ENCODE assay signal across 9 cellular contexts in the genomic region with DNA sequence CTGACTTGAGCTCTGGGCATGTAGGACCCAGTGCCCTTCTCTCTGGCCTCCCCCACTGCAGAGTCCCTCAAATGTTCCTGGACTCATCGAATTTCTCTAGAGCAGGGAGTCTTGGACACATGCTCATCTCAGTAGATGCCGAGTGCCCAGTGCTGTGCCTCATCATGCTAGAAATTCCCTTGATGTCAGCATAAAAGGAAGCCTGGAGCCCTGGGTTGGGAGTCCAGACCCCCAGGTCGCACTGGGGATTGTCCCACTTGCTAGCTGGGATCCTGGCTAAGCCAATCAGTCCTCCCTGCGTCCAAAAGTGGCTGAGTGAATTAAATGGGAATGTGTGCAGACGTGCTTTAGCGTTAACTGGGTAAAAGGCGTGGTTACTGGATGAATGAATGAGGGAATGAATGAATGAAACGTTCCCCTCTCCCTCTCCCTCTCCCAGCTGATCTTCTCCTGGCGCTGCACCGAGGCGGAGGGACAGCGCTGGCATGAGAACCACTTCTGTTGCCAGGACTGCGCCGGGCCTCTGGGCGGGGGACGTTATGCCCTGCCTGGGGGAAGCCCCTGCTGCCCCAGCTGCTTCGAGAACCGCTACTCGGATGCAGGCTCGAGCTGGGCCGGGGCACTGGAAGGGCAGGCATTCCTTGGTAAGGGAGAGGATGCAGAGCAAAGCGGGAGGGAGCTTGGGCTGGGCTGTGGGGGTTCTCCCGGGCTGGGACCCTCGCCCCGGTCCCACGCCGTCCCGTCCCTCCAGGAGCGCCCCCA. TPM values are rescaled to one million over a fixed set of nuclear protein-coding genes. Genes with fewer than 3 reads are reported as not detected.
DNase-seq lines count a peak whose midpoint lies in the region; TF ChIP-seq lines count a peak whose summit lies in the region.
"Had no signal": no experiment of that assay in that cellular context is flagged by ENCODE, and none has a peak within 500 bp of the region (broad histone marks: within the 10 kb centered on the region; RNA-seq: fewer than 3 reads in every experiment).

No MANE protein-coding gene starts in this region.

- H3K36me3 ChIP-seq in iPS DF 6.9 (ENCODE audit: control insufficient read depth, insufficient read depth, low read length) (peaks cover 4% of the 10 kb centered on the region; the same call in 1 of the 2 replicates), spleen (peaks cover 0 to 44% (median 19%) of the 10 kb centered on the region in 6 donors)

- H3K9me3 Mint-ChIP-seq in CD14-positive monocyte = no peaks in the 10 kb centered on the region
- H3K9me3 Mint-ChIP-seq in HFFc6 = no peaks in the 10 kb centered on the region

- H3K4me1 ChIP-seq in iPS DF 6.9 (ENCODE audit: control insufficient read depth, insufficient read depth, low read length) (peaks cover 4% of the 10 kb centered on the region), spleen (peaks cover 26 to 85% (median 59%) of the 10 kb centered on the region in 6 donors)

- TF ChIP-seq POLR2A in spleen (IDR thresholded peaks at IDR 0.05) = no peak

- peak overlapping the region; percentile 89; the same call in 1 of the 2 replicates for H3K4me3 ChIP-seq in iPS DF 6.9 (ENCODE audit: low read length)
- peak overlapping the region; percentile 79 to 93 (median 90) for H3K4me3 ChIP-seq in spleen

- intact Hi-C loops in CD14-positive monocyte (cut with micrococcal nuclease) (loop anchor here (2.0 to 10.0 kb wide), 8 partner anchors 51 to 429 kb away; partner anchors contain the start of genes BYSL (in 2 of the 2), MED20 (in 2 of the 2), TAF8 (in 2 of the 2) and USP49 (in 2 of the 2)), spleen (cut with DNase I; ENCODE audit: low total_unique reads) (no loop called here), posterior vena cava (cut with DNase I) (loop anchor here in 1 of 2 donors (10.0 kb wide), 1 partner anchor 149 kb away; no protein-coding TSS in a partner anchor)

- no CpG with 5 or more reads among the region's 29 CpGs for WGBS in iPS DF 6.9 (ENCODE audit: insufficient coverage, insufficient read length)
- 27 to 43% (median 32%) methylated on average over 22 to 29 of the region's 29 CpGs for WGBS in spleen, 5 donors

- H3K9me3 ChIP-seq in iPS DF 6.9 (ENCODE audit: control insufficient read depth, insufficient read depth, low read length) = no peaks in the 10 kb centered on the region
- no peaks in the 10 kb centered on the region for H3K9me3 ChIP-seq in spleen

- H3K27ac Mint-ChIP-seq in CD14-positive monocyte (peak overlapping the region in 2 of 7 donors; percentile 16 to 78), HFFc6 (no peak overlapping the region; the same call in 1 of the 2 replicates)

- H3K4me3 Mint-ChIP-seq in CD14-positive monocyte (peak overlapping the region; percentile 88 to 94), HFFc6 (peak overlapping the region; percentile 99)

- TF ChIP-seq CTCF in CD14-positive monocyte (IDR thresholded peaks at IDR 0.05) (no peak), HFFc6 (IDR thresholded peaks at IDR 0.05) (no peak), spleen (IDR thresholded peaks at IDR 0.05 in 8 of 11, conservative IDR thresholded peaks at IDR 0.05 in 3 of 11) (no peak)

- H3K27me3 ChIP-seq in iPS DF 6.9 (ENCODE audit: control insufficient read depth, insufficient read depth, low read length) = peaks cover 5% of the 10 kb centered on the region; the same call in 1 of the 2 replicates
- peaks cover 0 to 4% (median 0%) of the 10 kb centered on the region in 7 donors for H3K27me3 ChIP-seq in spleen (replicated peaks in 1 of 7)

- H3K4me1 Mint-ChIP-seq in CD14-positive monocyte (peaks cover 43% of the 10 kb centered on the region), HFFc6 (ENCODE audit: low read depth) (peaks cover 26% of the 10 kb centered on the region)

- H3K36me3 Mint-ChIP-seq in CD14-positive monocyte (peaks cover 16 to 19% of the 10 kb centered on the region in 2 donors), HFFc6 (ENCODE audit: low read depth) (peaks cover 21% of the 10 kb centered on the region)

- H3K27me3 Mint-ChIP-seq in CD14-positive monocyte (ENCODE audit: low read depth in 3 of 3) (peaks cover 3 to 12% (median 7%) of the 10 kb centered on the region in 3 donors), HFFc6 (ENCODE audit: insufficient read depth) (peaks cover 6% of the 10 kb centered on the region)

- H3K27ac ChIP-seq in angular gyrus (ENCODE audit: low read depth, low read length) (peak overlapping the region; percentile 94), iPS DF 6.9 (ENCODE audit: low read length) (no peak overlapping the region), spleen (peak overlapping the region in 7 of 8 donors; percentile 89 to 98 (median 94))

- DNase-seq in CD14-positive monocyte (ENCODE audit: low spot score) (no peak), HFFc6 (no peak), iPS DF 6.9 (ENCODE audit: low read depth, low spot score) (no peak), spleen (no peak), posterior vena cava (ENCODE audit: low spot score) (no peak), SHP77 treated with DMSO at 0.1 percent for 48 hours (lab: John Stamatoyannopoulos, UW) (no peak), NCI-H774 (lab: John Stamatoyannopoulos, UW) (no peak)

RNA-seq across cellular contexts. Expression of gene TOMM6, which starts 1.6 kb away (rescaled TPM):
- polyA plus RNA-seq in CD14-positive monocyte (100 to 1,000 TPM; 343 to 382 TPM), spleen (100 to 1,000 TPM; 376 to 439 (median 430) TPM)
- total RNA-seq in HFFc6 (2021; fragmentation: NEBNext Ultra II Directional; extraction: Animal tissue kit (Norgen Biotek cat#: 25700)) = 100 to 1,000 TPM; 216 to 234 (median 228) TPM
- total RNA-seq in spleen (100 to 1,000 TPM; 110 to 152 (median 135) TPM), posterior vena cava (100 to 1,000 TPM in 1 of 2 donors, 10 to 100 TPM in 1; 84.2 to 101 TPM)

RNA-seq across cellular contexts. Expression of gene PRICKLE4, which starts 5.3 kb away (rescaled TPM):
- polyA plus RNA-seq in CD14-positive monocyte = not detected
- total RNA-seq in HFFc6 (2021; fragmentation: NEBNext Ultra II Directional; extraction: Animal tissue kit (Norgen Biotek cat#: 25700)) = under 1 TPM in 3 of 6 experiments, not detected in 3; 0.30 to 0.68 (median 0.31) TPM
- 10 to 100 TPM in 5 of 7 donors, 1 to 10 TPM in 2; 5.4 to 32.8 (median 14.2) TPM for total RNA-seq in spleen
- 1 to 10 TPM in 1 of 3 donors, under 1 TPM in 2; 0.41 to 5.3 (median 0.61) TPM for polyA plus RNA-seq in spleen
- 1 to 10 TPM; 1.4 to 5.8 TPM for total RNA-seq in posterior vena cava

RNA-seq across cellular contexts. Expression of gene FRS3, which starts 6.2 kb away (rescaled TPM):
- 1 to 10 TPM; 1.3 to 2.6 TPM for polyA plus RNA-seq in CD14-positive monocyte
- total RNA-seq in HFFc6 (2021; fragmentation: NEBNext Ultra II Directional; extraction: Animal tissue kit (Norgen Biotek cat#: 25700)) = 1 to 10 TPM; 2.5 to 3.4 (median 2.9) TPM
- 1 to 10 TPM; 3.7 to 7.3 (median 6.3) TPM for total RNA-seq in spleen
- 1 to 10 TPM; 2.6 to 6.2 (median 4.8) TPM for polyA plus RNA-seq in spleen
- 1 to 10 TPM; 4.0 to 4.2 TPM for total RNA-seq in posterior vena cava

RNA-seq across cellular contexts. Expression of gene PGC, which starts 38.7 kb away (rescaled TPM):
- polyA plus RNA-seq in CD14-positive monocyte = not detected
- total RNA-seq in HFFc6 (2021; fragmentation: NEBNext Ultra II Directional; extraction: Animal tissue kit (Norgen Biotek cat#: 25700)) = not detected
- not detected for total RNA-seq in spleen
- polyA plus RNA-seq in spleen = under 1 TPM; 0.26 to 0.74 (median 0.48) TPM
- not detected for total RNA-seq in posterior vena cava
- total RNA-seq: NCI-H460 had no signal

RNA-seq across cellular contexts. Expression of gene TFEB, which starts 50.5 kb away (rescaled TPM):
- 10 to 100 TPM; 42.6 to 60.0 TPM for polyA plus RNA-seq in CD14-positive monocyte
- 10 to 100 TPM in 4 of 6 experiments, 1 to 10 TPM in 2; 8.7 to 14.2 (median 11.0) TPM for total RNA-seq in HFFc6 (2021; fragmentation: NEBNext Ultra II Directional; extraction: Animal tissue kit (Norgen Biotek cat#: 25700))
- 10 to 100 TPM; 55.9 to 80.8 (median 75.3) TPM for total RNA-seq in spleen
- 100 to 1,000 TPM in 1 of 3 donors, 10 to 100 TPM in 2; 83.5 to 150 (median 97.4) TPM for polyA plus RNA-seq in spleen
- total RNA-seq in posterior vena cava = 10 to 100 TPM; 15.1 to 20.6 TPM
